ENCODE assay signal across 8 cellular contexts in the genomic region with DNA sequence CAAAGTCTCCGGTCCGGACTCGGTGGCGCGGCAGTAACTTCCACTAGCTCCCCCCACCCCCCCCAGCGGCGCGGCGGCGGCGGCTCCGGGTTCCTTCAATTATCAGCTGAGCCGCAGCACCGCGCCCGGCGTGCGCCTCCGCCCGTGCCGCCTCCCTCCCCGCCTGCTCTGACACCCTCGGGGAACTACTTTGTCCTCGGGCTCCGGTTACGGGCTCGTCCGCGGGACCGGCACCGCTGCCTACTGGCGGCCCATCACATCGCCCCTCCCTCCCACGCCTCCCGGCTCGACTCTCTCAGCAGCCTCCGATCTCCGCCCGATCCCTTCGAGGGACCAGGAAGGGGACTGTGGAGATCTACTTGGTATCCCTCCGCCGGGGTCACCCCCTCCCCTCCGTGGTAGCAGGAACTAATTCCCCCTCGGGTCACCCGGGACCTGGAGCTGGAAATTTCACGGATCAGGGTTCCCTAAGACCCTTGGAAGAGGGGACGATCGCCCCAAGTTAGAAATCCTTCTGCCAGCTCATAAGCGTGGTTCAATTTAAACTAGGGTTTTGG. TPM values are rescaled to one million over a fixed set of nuclear protein-coding genes. Genes with fewer than 3 reads are reported as not detected.
A peak's percentile ranks its signal among the peaks of the same experiment; 100 is the strongest.
DNase-seq lines count a peak whose midpoint lies in the region; ATAC-seq and TF ChIP-seq lines count a peak whose summit lies in the region.

TSS of gene TRIP12 (minus strand) at position 118 of the 557 bp plus-strand sequence. CDS start 41,930 bp downstream, outside the sequence.

- under 1% methylated on average over 49 of the region's 49 CpGs for WGBS in thymus

- DNase-seq in GM06990 (ENCODE audit: extremely low read depth, insufficient read length) (peak; percentile 100), NCI-H1048 (lab: John Stamatoyannopoulos, UW) (peak; percentile 72), SKM-1 (lab: John Stamatoyannopoulos, UW; ENCODE audit: unreplicated experiment) (peak; percentile 86), glutamatergic neuron (peak; percentile 91), osteocyte (ENCODE audit: extremely low spot score, unreplicated experiment) (peak; percentile 98)

- peaks cover 42% of the 10 kb centered on the region for H3K4me1 Mint-ChIP-seq in activated naive CD8-positive, alpha-beta T cell (ENCODE audit: low read depth)
- H3K4me1 Mint-ChIP-seq in glutamatergic neuron (ENCODE audit: low read depth, unreplicated experiment), result peaks cover 8% of the 10 kb centered on the region
- peaks cover 58% of the 10 kb centered on the region for H3K4me1 Mint-ChIP-seq in osteocyte (ENCODE audit: unreplicated experiment)

- H3K36me3 Mint-ChIP-seq in activated naive CD8-positive, alpha-beta T cell, result peaks cover 3% of the 10 kb centered on the region
- H3K36me3 Mint-ChIP-seq in glutamatergic neuron (ENCODE audit: unreplicated experiment), result no peaks in the 10 kb centered on the region
- peaks cover 7% of the 10 kb centered on the region for H3K36me3 Mint-ChIP-seq in osteocyte (ENCODE audit: unreplicated experiment)

- H3K27ac ChIP-seq in thymus (ENCODE audit: low read depth), result peak within 1 kb of the TSS; percentile 99

- peaks cover 10% of the 10 kb centered on the region for H3K4me1 ChIP-seq in thymus (ENCODE audit: control insufficient read depth, insufficient read depth, low read length)

- H3K4me3 ChIP-seq in GM06990 (replicated peaks; ENCODE audit: low read depth, low read length) (peak within 1 kb of the TSS; percentile 90), thymus (ENCODE audit: low read length) (peak within 1 kb of the TSS; percentile 99)

- H3K27ac Mint-ChIP-seq in activated naive CD8-positive, alpha-beta T cell, result peak within 1 kb of the TSS; percentile 98
- H3K27ac Mint-ChIP-seq in glutamatergic neuron (ENCODE audit: unreplicated experiment) (peak within 1 kb of the TSS; percentile 95), osteocyte (ENCODE audit: unreplicated experiment) (peak within 1 kb of the TSS; percentile 100)

- peak; percentile 68 for ATAC-seq in HG02571 (IDR thresholded peaks at IDR 0.05; ENCODE audit: unreplicated experiment)

- no peaks in the 10 kb centered on the region for H3K9me3 ChIP-seq in thymus (ENCODE audit: control insufficient read depth)

- H3K9me3 Mint-ChIP-seq in activated naive CD8-positive, alpha-beta T cell (ENCODE audit: low read depth), result no peaks in the 10 kb centered on the region
- H3K9me3 Mint-ChIP-seq in glutamatergic neuron (ENCODE audit: unreplicated experiment), result peaks cover 4% of the 10 kb centered on the region
- H3K9me3 Mint-ChIP-seq in osteocyte (ENCODE audit: unreplicated experiment), result no peaks in the 10 kb centered on the region

- H3K27me3 ChIP-seq in GM06990 (replicated peaks; ENCODE audit: control insufficient read depth, insufficient read depth, low read length) (no peaks in the 10 kb centered on the region), thymus (ENCODE audit: control insufficient read depth, insufficient read depth) (no peaks in the 10 kb centered on the region)

- H3K27me3 Mint-ChIP-seq in activated naive CD8-positive, alpha-beta T cell, result no peaks in the 10 kb centered on the region
- peaks cover 7% of the 10 kb centered on the region for H3K27me3 Mint-ChIP-seq in glutamatergic neuron (ENCODE audit: unreplicated experiment)
- no peaks in the 10 kb centered on the region for H3K27me3 Mint-ChIP-seq in osteocyte (ENCODE audit: unreplicated experiment)

- H3K36me3 ChIP-seq in GM06990 (ENCODE audit: control insufficient read depth, insufficient read depth, low read length) (peaks cover 5% of the 10 kb centered on the region), thymus (ENCODE audit: control insufficient read depth, insufficient read depth) (peaks cover 6% of the 10 kb centered on the region)

- H3K4me3 Mint-ChIP-seq in activated naive CD8-positive, alpha-beta T cell, result peak within 1 kb of the TSS; percentile 97
- peak within 1 kb of the TSS; percentile 98 for H3K4me3 Mint-ChIP-seq in glutamatergic neuron (ENCODE audit: unreplicated experiment)
- H3K4me3 Mint-ChIP-seq in osteocyte (ENCODE audit: unreplicated experiment), result peak within 1 kb of the TSS; percentile 99

- TF ChIP-seq CTCF in GM06990 (IDR thresholded peaks at IDR 0.05; ENCODE audit: insufficient read depth, low read length, poor library complexity, severe bottlenecking) (no peak), glutamatergic neuron (IDR thresholded peaks at IDR 0.05; ENCODE audit: partially characterized antibody, unreplicated experiment) (no peak), osteocyte (IDR thresholded peaks at IDR 0.05) (no peak)

RNA-seq across cellular contexts. Expression of gene TRIP12, which starts in this region (rescaled TPM):
- 192 TPM for total RNA-seq in glutamatergic neuron (ENCODE audit: unreplicated experiment)
- 261 and 272 TPM in 2 replicates for total RNA-seq in osteocyte
- polyA plus RNA-seq in thymus, result 37.7 TPM

Comparison
In these comparisons a context has a peak if more than half of its experiments do, and no peak if none do; other contexts are left out.
1. Peak in every context shown above with its lines: DNase-seq, ATAC-seq, H3K4me3 ChIP-seq and H3K27ac ChIP-seq.